ENCODE assay signal across 13 cellular contexts in genomic region chr2:18404708-18405107, GRCh38.
DNase-seq lines count a peak whose midpoint lies in the region; ATAC-seq, FAIRE-seq and TF ChIP-seq lines count a peak whose summit lies in the region.
"Had no signal": no experiment of that assay in that cellular context is flagged by ENCODE, and none has a peak within 500 bp of the region (broad histone marks: within the 10 kb centered on the region; RNA-seq: fewer than 3 reads in every experiment).

No MANE protein-coding gene starts in this region.

- dilution Hi-C loops in keratinocyte (cut with MboI; ENCODE audit: extremely low pct_ligation_motif_present, low sequenced_read_pairs): no loop called here

- no peak overlapping the region for H3K27ac ChIP-seq in keratinocyte (ENCODE audit: control insufficient read depth, insufficient read depth, low read length)

- H3K27me3 ChIP-seq in keratinocyte (ENCODE audit: control insufficient read depth, extremely low read depth, insufficient read depth, low read length): no peaks in the 10 kb centered on the region

- no peaks in the 10 kb centered on the region for H3K36me3 ChIP-seq in keratinocyte (ENCODE audit: control insufficient read depth in 2 of 2, extremely low read depth in 1 of 2, insufficient read depth in 2 of 2, low read length in 2 of 2)

- no peaks in the 10 kb centered on the region for H3K79me2 ChIP-seq in keratinocyte (ENCODE audit: control insufficient read depth, insufficient read depth, low read length)

- TF ChIP-seq CTCF in keratinocyte (optimal IDR thresholded peaks at IDR 0.05 in 1 of 3, IDR thresholded peaks at IDR 0.05 in 1 of 3, conservative IDR thresholded peaks at IDR 0.05 in 1 of 3; ENCODE audit: extremely low read depth in 1 of 3, insufficient read depth in 2 of 3, low read length in 3 of 3): peak; percentile 28 to 60 (median 54)

- no peak for TF ChIP-seq POLR2A in GM18505 (IDR thresholded peaks at IDR 0.05; ENCODE audit: borderline replicate concordance, extremely low read depth, insufficient read depth, insufficient read length)

- H3K4me2 ChIP-seq in keratinocyte (ENCODE audit: control insufficient read depth, extremely low read depth, insufficient read depth, low read depth, low read length): no peak overlapping the region

- no peaks in the 10 kb centered on the region for H3K4me1 ChIP-seq in keratinocyte (ENCODE audit: control insufficient read depth, extremely low read depth, insufficient read depth, low read length)

- no peak overlapping the region for H3K4me3 ChIP-seq in keratinocyte (ENCODE audit: control insufficient read depth in 2 of 3, extremely low read depth in 1 of 3, insufficient read depth in 2 of 3, low read depth in 1 of 3, low read length in 3 of 3)

- H3K9me3 ChIP-seq in keratinocyte (ENCODE audit: control insufficient read depth, low read depth, low read length): no peaks in the 10 kb centered on the region

- DNase-seq in Daoy (ENCODE audit: low read depth) (peak; percentile 8), SW480 (ENCODE audit: low spot score) (peak; percentile 21), keratinocyte (ENCODE audit: low read depth, low spot score) (no peak), AG20443 (ENCODE audit: low spot score) (no peak)
- DNase-seq: activated CD8-positive, alpha-beta memory T cell treated with anti-CD3 and anti-CD28 coated beads, Interleukin-2, amount 50 U/mL, for 4 hours; right cardiac atrium; SIG-M5; stimulated activated naive CD4-positive, alpha-beta T cell treated with Interleukin-2 at 50 U/mL for 16 hours had no signal

- H4K20me1 ChIP-seq in keratinocyte (ENCODE audit: control insufficient read depth, extremely low read depth, insufficient read depth, low read length): no peaks in the 10 kb centered on the region

- no peak overlapping the region for H2AFZ ChIP-seq in keratinocyte (ENCODE audit: control insufficient read depth, low read length)

- no peak overlapping the region for H3K9ac ChIP-seq in keratinocyte (ENCODE audit: control insufficient read depth, extremely low read depth, insufficient read depth, low read length)

- H3K9me1 ChIP-seq in keratinocyte (ENCODE audit: control insufficient read depth, extremely low read depth, insufficient read depth, low read length): no peaks in the 10 kb centered on the region

- no peak for FAIRE-seq in keratinocyte (lab: Jason Lieb, UNC)
- FAIRE-seq: colon had no signal

- ATAC-seq in HG02759 (IDR thresholded peaks at IDR 0.05; ENCODE audit: unreplicated experiment): peak; percentile 45
- ATAC-seq in HG03025 (IDR thresholded peaks at IDR 0.05; ENCODE audit: low FRiP score, unreplicated experiment): no peak
- ATAC-seq in HG02938 (IDR thresholded peaks at IDR 0.05; ENCODE audit: unreplicated experiment): no peak
- ATAC-seq in GM18505 (IDR thresholded peaks at IDR 0.05; ENCODE audit: unreplicated experiment): no peak
- ATAC-seq: right cardiac atrium had no signal

Comparison
In these comparisons a context has a peak if more than half of its experiments do, and no peak if none do; other contexts are left out.
1. DNase-seq: peak in Daoy (single experiment) and SW480 (single experiment); none in keratinocyte (single experiment) and AG20443 (single experiment).